1 cellular context compared by ENCODE assay signal in the genomic region with DNA sequence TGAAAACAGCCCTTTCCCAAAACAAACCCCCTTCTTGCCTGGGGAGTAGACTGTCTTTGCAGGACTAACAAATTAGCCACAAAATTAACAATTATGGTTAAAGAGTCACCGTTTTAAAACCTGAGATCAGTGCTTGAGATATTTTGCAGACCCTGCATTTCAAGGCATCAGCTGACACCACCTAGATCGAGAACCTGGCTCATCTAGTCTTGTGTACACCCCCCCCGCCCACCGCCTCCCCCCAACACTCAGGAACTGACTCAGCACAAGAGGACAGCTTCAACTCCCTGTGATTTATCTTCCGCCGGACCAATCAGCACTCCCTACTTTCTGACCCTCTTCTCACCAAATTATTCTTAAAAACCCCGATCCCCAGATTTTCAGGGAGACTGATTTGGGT.
A peak's percentile ranks its signal among the peaks of the same experiment; 100 is the strongest.
TF ChIP-seq lines count a peak whose summit lies in the region.

No MANE protein-coding gene starts in this region.

TF ChIP-seq in K562, 482 proteins besides CTCF, POLR2A, EP300 and RAD21 (continued from another document):
- TF ChIP-seq, protein P1, sequence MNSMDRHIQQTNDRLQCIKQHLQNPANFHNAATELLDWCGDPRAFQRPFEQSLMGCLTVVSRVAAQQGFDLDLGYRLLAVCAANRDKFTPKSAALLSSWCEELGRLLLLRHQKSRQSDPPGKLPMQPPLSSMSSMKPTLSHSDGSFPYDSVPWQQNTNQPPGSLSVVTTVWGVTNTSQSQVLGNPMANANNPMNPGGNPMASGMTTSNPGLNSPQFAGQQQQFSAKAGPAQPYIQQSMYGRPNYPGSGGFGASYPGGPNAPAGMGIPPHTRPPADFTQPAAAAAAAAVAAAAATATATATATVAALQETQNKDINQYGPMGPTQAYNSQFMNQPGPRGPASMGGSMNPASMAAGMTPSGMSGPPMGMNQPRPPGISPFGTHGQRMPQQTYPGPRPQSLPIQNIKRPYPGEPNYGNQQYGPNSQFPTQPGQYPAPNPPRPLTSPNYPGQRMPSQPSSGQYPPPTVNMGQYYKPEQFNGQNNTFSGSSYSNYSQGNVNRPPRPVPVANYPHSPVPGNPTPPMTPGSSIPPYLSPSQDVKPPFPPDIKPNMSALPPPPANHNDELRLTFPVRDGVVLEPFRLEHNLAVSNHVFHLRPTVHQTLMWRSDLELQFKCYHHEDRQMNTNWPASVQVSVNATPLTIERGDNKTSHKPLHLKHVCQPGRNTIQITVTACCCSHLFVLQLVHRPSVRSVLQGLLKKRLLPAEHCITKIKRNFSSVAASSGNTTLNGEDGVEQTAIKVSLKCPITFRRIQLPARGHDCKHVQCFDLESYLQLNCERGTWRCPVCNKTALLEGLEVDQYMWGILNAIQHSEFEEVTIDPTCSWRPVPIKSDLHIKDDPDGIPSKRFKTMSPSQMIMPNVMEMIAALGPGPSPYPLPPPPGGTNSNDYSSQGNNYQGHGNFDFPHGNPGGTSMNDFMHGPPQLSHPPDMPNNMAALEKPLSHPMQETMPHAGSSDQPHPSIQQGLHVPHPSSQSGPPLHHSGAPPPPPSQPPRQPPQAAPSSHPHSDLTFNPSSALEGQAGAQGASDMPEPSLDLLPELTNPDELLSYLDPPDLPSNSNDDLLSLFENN (IDR thresholded peaks at IDR 0.05; ENCODE audit: low read depth in 2 of 2, low read length in 2 of 2), result no peak
- peak; percentile 67 for TF ChIP-seq MEIS2 (IDR thresholded peaks at IDR 0.05; ENCODE audit: partially characterized antibody)
- no peak for TF ChIP-seq RBM15 (IDR thresholded peaks at IDR 0.05; ENCODE audit: insufficient read depth, low read length)
- TF ChIP-seq NCOA6 (IDR thresholded peaks at IDR 0.05), result no peak
- no peak for TF ChIP-seq PHF8 (IDR thresholded peaks at IDR 0.05; ENCODE audit: borderline replicate concordance, low read length)
- TF ChIP-seq, protein P2, sequence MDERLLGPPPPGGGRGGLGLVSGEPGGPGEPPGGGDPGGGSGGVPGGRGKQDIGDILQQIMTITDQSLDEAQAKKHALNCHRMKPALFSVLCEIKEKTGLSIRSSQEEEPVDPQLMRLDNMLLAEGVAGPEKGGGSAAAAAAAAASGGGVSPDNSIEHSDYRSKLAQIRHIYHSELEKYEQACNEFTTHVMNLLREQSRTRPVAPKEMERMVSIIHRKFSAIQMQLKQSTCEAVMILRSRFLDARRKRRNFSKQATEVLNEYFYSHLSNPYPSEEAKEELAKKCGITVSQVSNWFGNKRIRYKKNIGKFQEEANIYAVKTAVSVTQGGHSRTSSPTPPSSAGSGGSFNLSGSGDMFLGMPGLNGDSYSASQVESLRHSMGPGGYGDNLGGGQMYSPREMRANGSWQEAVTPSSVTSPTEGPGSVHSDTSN (CRISPR knock-in tag; IDR thresholded peaks at IDR 0.05; ENCODE audit: low read depth), result no peak
- TF ChIP-seq, protein P2 (tag; conservative IDR thresholded peaks at IDR 0.05; ENCODE audit: low read depth), result peak; percentile 84
- TF ChIP-seq POLR2AphosphoS2 (IDR thresholded peaks at IDR 0.05; ENCODE audit: low read length), result no peak
- peak; percentile 34 for TF ChIP-seq ZNF316 (IDR thresholded peaks at IDR 0.05)
